Comparison of ENCODE assay signal across 8 cellular contexts in the genomic region with DNA sequence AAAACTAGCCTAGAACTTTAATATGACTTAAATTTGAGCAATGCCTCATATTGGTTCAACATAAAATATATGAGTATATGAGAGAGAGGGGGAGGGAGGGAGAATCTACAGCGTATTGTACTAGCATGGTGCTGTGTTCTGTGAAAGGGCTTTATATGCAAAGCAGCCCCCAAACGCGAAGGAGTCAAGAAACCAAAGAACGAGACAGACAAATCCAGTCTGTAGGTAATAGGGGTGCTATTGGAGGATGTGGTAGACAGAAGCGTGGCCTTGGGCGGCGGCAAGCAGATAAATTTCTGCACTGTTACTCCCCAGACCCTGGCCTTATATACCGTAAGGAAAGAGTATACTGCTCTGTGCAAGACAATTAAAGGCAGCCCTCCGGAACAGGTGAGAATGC. TPM values are rescaled to one million over a fixed set of nuclear protein-coding genes. Genes with fewer than 3 reads are reported as not detected.
A peak's percentile ranks its signal among the peaks of the same experiment; 100 is the strongest.
DNase-seq lines count a peak whose midpoint lies in the region; ATAC-seq and TF ChIP-seq lines count a peak whose summit lies in the region.

No MANE protein-coding gene starts in this region.

- TF ChIP-seq POLR2A in upper lobe of left lung (IDR thresholded peaks at IDR 0.05), result no peak

- H3K4me1 ChIP-seq in left lung (peaks cover 13 to 47% of the 10 kb centered on the region in 2 donors), upper lobe of left lung (peaks cover 30 to 37% (median 32%) of the 10 kb centered on the region in 4 donors)

- intact Hi-C loops in activated T-helper 2 cell treated with anti-CD3 and anti-CD28 coated beads, Interferon-gamma antibody, Interleukin-2, Interleukin-4, amounts not matched to agents 10 μg/mL and 5 μg/mL and 100 μg/mL, durations not matched to agents 14 hours and 24 hours and 36 hours (cut with micrococcal nuclease), result loop anchor here (1.0 to 5.0 kb wide), 5 partner anchors 9 to 125 kb away; a partner anchor contains a TSS
- intact Hi-C loops in left lung (cut with DNase I), result no loop called here

- H3K27me3 ChIP-seq in left lung (no peaks in the 10 kb centered on the region), upper lobe of left lung (no peaks in the 10 kb centered on the region)

- peaks cover 28% of the 10 kb centered on the region for H3K4me1 Mint-ChIP-seq in activated T-helper 2 cell treated with anti-CD3 and anti-CD28 coated beads, Interferon-gamma antibody, Interleukin-2, Interleukin-4, amounts not matched to agents 10 μg/mL and 5 μg/mL and 100 μg/mL, durations not matched to agents 14 hours and 24 hours and 36 hours (ENCODE audit: low read depth)

- H3K36me3 ChIP-seq in left lung, result peaks cover 0 to 13% of the 10 kb centered on the region in 2 donors
- no peaks in the 10 kb centered on the region for H3K36me3 ChIP-seq in upper lobe of left lung

- peak overlapping the region; percentile 95 to 98 for H3K27ac ChIP-seq in left lung
- peak overlapping the region; percentile 97 to 99 (median 98) for H3K27ac ChIP-seq in upper lobe of left lung

- H3K4me3 Mint-ChIP-seq in activated T-helper 2 cell treated with anti-CD3 and anti-CD28 coated beads, Interferon-gamma antibody, Interleukin-2, Interleukin-4, amounts not matched to agents 10 μg/mL and 5 μg/mL and 100 μg/mL, durations not matched to agents 14 hours and 24 hours and 36 hours (ENCODE audit: low read depth), result peak overlapping the region; percentile 79

- WGBS in upper lobe of left lung, 2 donors, result 63 to 68% methylated on average over 9 of the region's 9 CpGs

- no peak for TF ChIP-seq CTCF in left lung (IDR thresholded peaks at IDR 0.05)
- no peak for TF ChIP-seq CTCF in upper lobe of left lung (IDR thresholded peaks at IDR 0.05)

- H3K36me3 Mint-ChIP-seq in activated T-helper 2 cell treated with anti-CD3 and anti-CD28 coated beads, Interferon-gamma antibody, Interleukin-2, Interleukin-4, amounts not matched to agents 10 μg/mL and 5 μg/mL and 100 μg/mL, durations not matched to agents 14 hours and 24 hours and 36 hours (ENCODE audit: low read depth), result peaks cover 5% of the 10 kb centered on the region

- H3K4me3 ChIP-seq in left lung (peak overlapping the region; percentile 87 to 96), upper lobe of left lung (peak overlapping the region; percentile 42 to 97 (median 90))

- peak; percentile 1 for DNase-seq in NCI-H2227 (lab: John Stamatoyannopoulos, UW; ENCODE audit: unreplicated experiment)
- no peak for DNase-seq in NCI-H2227 treated with DMSO at 0.1 percent for 48 hours (lab: John Stamatoyannopoulos, UW)
- DNase-seq in activated T-helper 2 cell treated with anti-CD3 and anti-CD28 coated beads, Interferon-gamma antibody, Interleukin-2, Interleukin-4, amounts not matched to agents 10 μg/mL and 5 μg/mL and 100 μg/mL, durations not matched to agents 14 hours and 24 hours and 36 hours (ENCODE audit: low spot score), result no peak
- no peak for DNase-seq in left lung
- no peak for DNase-seq in upper lobe of left lung
- no peak for DNase-seq in retina

- ATAC-seq in HG03045 (IDR thresholded peaks at IDR 0.05; ENCODE audit: unreplicated experiment), result peak; percentile 21
- no peak for ATAC-seq in left lung
- no peak for ATAC-seq in upper lobe of left lung (ENCODE audit: low FRiP score in 2 of 2)
- ATAC-seq in GM19324 (IDR thresholded peaks at IDR 0.05; ENCODE audit: low FRiP score, unreplicated experiment), result no peak

- H3K27me3 Mint-ChIP-seq in activated T-helper 2 cell treated with anti-CD3 and anti-CD28 coated beads, Interferon-gamma antibody, Interleukin-2, Interleukin-4, amounts not matched to agents 10 μg/mL and 5 μg/mL and 100 μg/mL, durations not matched to agents 14 hours and 24 hours and 36 hours (ENCODE audit: low read depth), result peaks cover 46% of the 10 kb centered on the region

- H3K9me3 Mint-ChIP-seq in activated T-helper 2 cell treated with anti-CD3 and anti-CD28 coated beads, Interferon-gamma antibody, Interleukin-2, Interleukin-4, amounts not matched to agents 10 μg/mL and 5 μg/mL and 100 μg/mL, durations not matched to agents 14 hours and 24 hours and 36 hours, result no peaks in the 10 kb centered on the region

- TF ChIP-seq EP300 in upper lobe of left lung (IDR thresholded peaks at IDR 0.05), result no peak

- H3K9me3 ChIP-seq in left lung (no peaks in the 10 kb centered on the region), upper lobe of left lung (no peaks in the 10 kb centered on the region)

- H3K27ac Mint-ChIP-seq in activated T-helper 2 cell treated with anti-CD3 and anti-CD28 coated beads, Interferon-gamma antibody, Interleukin-2, Interleukin-4, amounts not matched to agents 10 μg/mL and 5 μg/mL and 100 μg/mL, durations not matched to agents 14 hours and 24 hours and 36 hours, result peak overlapping the region; percentile 66

RNA-seq across cellular contexts. Expression of a gene that starts 0.8 kb away (rescaled TPM):
- total RNA-seq in activated T-helper 2 cell treated with anti-CD3 and anti-CD28 coated beads, Interferon-gamma antibody, Interleukin-2, Interleukin-4, amounts not matched to agents 10 μg/mL and 5 μg/mL and 100 μg/mL, durations not matched to agents 14 hours and 24 hours and 36 hours, result 105 and 107 TPM in 2 replicates
- 100 to 1,000 TPM; 568 to 685 TPM for total RNA-seq in left lung
- 100 to 1,000 TPM; 156 to 446 (median 301) TPM for total RNA-seq in upper lobe of left lung
